ENCODE assay signal across 1 cellular context in genomic region chr11:3089236-3090061, GRCh38.
A peak's percentile ranks its signal among the peaks of the same experiment; 100 is the strongest.
TF ChIP-seq lines count a peak whose summit lies in the region.

No MANE protein-coding gene starts in this region.

TF ChIP-seq in K562, 482 proteins besides CTCF, POLR2A, EP300 and RAD21:
- TF ChIP-seq ZNF778 (CRISPR knock-in tag; IDR thresholded peaks at IDR 0.05) (no peak), POLR2G (IDR thresholded peaks at IDR 0.05; ENCODE audit: low read depth, low read length) (peak; percentile 33; the same call in 1 of the 2 replicates)
